ENCODE assay signal across 1 cellular context in genomic region chr10:71860243-71861029, GRCh38.
TF ChIP-seq lines count a peak whose summit lies in the region.

No MANE protein-coding gene starts in this region.

TF ChIP-seq in HepG2, 621 proteins besides CTCF, POLR2A, EP300 and RAD21 (continued from another document and continues in another):
- TF ChIP-seq RFX1 (IDR thresholded peaks at IDR 0.05) (no peak), MAFK (conservative IDR thresholded peaks at IDR 0.05 in 1 of 2, IDR thresholded peaks at IDR 0.05 in 1 of 2; ENCODE audit: low read length in 2 of 2) (peak; percentile 90 to 99), CHD4 (IDR thresholded peaks at IDR 0.05; ENCODE audit: borderline replicate concordance, low read length) (no peak), ZUFSP (CRISPR knock-in tag; IDR thresholded peaks at IDR 0.05; ENCODE audit: borderline replicate concordance) (no peak), MEIS2 (CRISPR knock-in tag; IDR thresholded peaks at IDR 0.05) (0 out of 2 replicates have a peak, but pooled peaks have one; percentile 26), ZNF629 (CRISPR knock-in tag; conservative IDR thresholded peaks at IDR 0.05) (no peak), USF2 (IDR thresholded peaks at IDR 0.05; ENCODE audit: low read depth, low read length) (no peak), USF2 (CRISPR knock-in tag; IDR thresholded peaks at IDR 0.05; ENCODE audit: borderline replicate concordance) (no peak), PHF21A (CRISPR knock-in tag; IDR thresholded peaks at IDR 0.05) (peak; percentile 54; the same call in 1 of the 2 replicates), MED13 (CRISPR knock-in tag; IDR thresholded peaks at IDR 0.05) (no peak), ZC3H13 (CRISPR knock-in tag; IDR thresholded peaks at IDR 0.05) (no peak), NFKB2 (CRISPR knock-in tag; IDR thresholded peaks at IDR 0.05; ENCODE audit: borderline replicate concordance) (peak; percentile 48; the same call in 1 of the 2 replicates), FOXP4 (CRISPR knock-in tag; IDR thresholded peaks at IDR 0.05) (no peak), ZNF616 (CRISPR knock-in tag; IDR thresholded peaks at IDR 0.05; ENCODE audit: low read depth) (no peak), PHF8 (CRISPR knock-in tag; IDR thresholded peaks at IDR 0.05) (peak; percentile 66), ZNF143 (CRISPR knock-in tag; IDR thresholded peaks at IDR 0.05) (peak; percentile 82), YEATS4 (CRISPR knock-in tag; IDR thresholded peaks at IDR 0.05; ENCODE audit: borderline replicate concordance) (peak; percentile 60), ZNF710 (CRISPR knock-in tag; IDR thresholded peaks at IDR 0.05; ENCODE audit: borderline replicate concordance) (no peak), ZFP91 (CRISPR knock-in tag; IDR thresholded peaks at IDR 0.05; ENCODE audit: borderline replicate concordance) (peak; percentile 37; the same call in 1 of the 2 replicates), ZSCAN22 (CRISPR knock-in tag; IDR thresholded peaks at IDR 0.05) (no peak), ZNF121 (CRISPR knock-in tag; IDR thresholded peaks at IDR 0.05) (no peak), ZNF713 (CRISPR knock-in tag; IDR thresholded peaks at IDR 0.05) (no peak), MXD4 (CRISPR knock-in tag; IDR thresholded peaks at IDR 0.05) (peak; percentile 88), ZFP41 (CRISPR knock-in tag; IDR thresholded peaks at IDR 0.05; ENCODE audit: borderline replicate concordance) (no peak), SMAD1 (CRISPR knock-in tag; IDR thresholded peaks at IDR 0.05; ENCODE audit: borderline replicate concordance, low read depth) (no peak), ZNF652 (CRISPR knock-in tag; IDR thresholded peaks at IDR 0.05; ENCODE audit: borderline replicate concordance, low read depth) (no peak), SCMH1 (CRISPR knock-in tag; IDR thresholded peaks at IDR 0.05; ENCODE audit: borderline replicate concordance) (no peak), FOXK1 (CRISPR knock-in tag; IDR thresholded peaks at IDR 0.05; ENCODE audit: borderline replicate concordance, low read depth) (no peak; the same call in 1 of the 2 replicates), ZBTB37 (CRISPR knock-in tag; IDR thresholded peaks at IDR 0.05) (no peak), RNF219 (CRISPR knock-in tag; IDR thresholded peaks at IDR 0.05) (no peak), ZNF704 (CRISPR knock-in tag; IDR thresholded peaks at IDR 0.05; ENCODE audit: borderline replicate concordance) (no peak), TEAD3 (CRISPR knock-in tag; optimal IDR thresholded peaks at IDR 0.05; ENCODE audit: borderline replicate concordance) (peak; percentile 32), ZNF282 (IDR thresholded peaks at IDR 0.05; ENCODE audit: partially characterized antibody) (no peak), ZNF292 (CRISPR knock-in tag; IDR thresholded peaks at IDR 0.05; ENCODE audit: borderline replicate concordance, low read depth) (peak; percentile 80; the same call in 1 of the 2 replicates), GMEB1 (CRISPR knock-in tag; IDR thresholded peaks at IDR 0.05; ENCODE audit: borderline replicate concordance) (no peak), RELA (CRISPR knock-in tag; IDR thresholded peaks at IDR 0.05) (no peak), ZHX1 (CRISPR knock-in tag; IDR thresholded peaks at IDR 0.05; ENCODE audit: low read depth) (no peak), CREB3 (CRISPR knock-in tag; IDR thresholded peaks at IDR 0.05) (no peak), ZNF264 (CRISPR knock-in tag; IDR thresholded peaks at IDR 0.05) (no peak), PHF5A (CRISPR knock-in tag; IDR thresholded peaks at IDR 0.05; ENCODE audit: low read depth, unreplicated experiment) (peak; percentile 49), ZNF343 (CRISPR knock-in tag; IDR thresholded peaks at IDR 0.05) (no peak), ZNF44 (CRISPR knock-in tag; IDR thresholded peaks at IDR 0.05) (no peak)
